ENCODE assay signal across 8 cellular contexts in genomic region chr6:166950892-166951669, GRCh38. TPM values are rescaled to one million over a fixed set of nuclear protein-coding genes. Genes with fewer than 3 reads are reported as not detected.
DNase-seq lines count a peak whose midpoint lies in the region; ATAC-seq and TF ChIP-seq lines count a peak whose summit lies in the region.
"Not testable (repeated sequence)": the region's sequence is repeated elsewhere in the genome, so short reads cannot be mapped to it uniquely, and the experiment has no call there.

No MANE protein-coding gene starts in this region.

- H3K4me2 ChIP-seq in BLaER1 treated with 17β-estradiol and CSF1 and Interleukin-3, amounts not matched to agents 10 nM and 100 nM = peak overlapping the region; percentile 91 to 100 (median 98)

- H3K36me3 Mint-ChIP-seq in brain = peaks cover 39% of the 10 kb centered on the region

- DNase-seq in NCI-H2196 (lab: John Stamatoyannopoulos, UW; ENCODE audit: unreplicated experiment) (peak; percentile 15), islet precursor cell (peak; percentile 91)
- peak; percentile 66 to 86 (median 74) for DNase-seq in stimulated activated CD4-positive, alpha-beta T cell treated with anti-CD3 and anti-CD28 coated beads, Interleukin-12 subunit alpha, Interleukin-12 subunit beta, amount 100 ng/mL, for 48 hours (ENCODE audit: low read depth in 2 of 3, low spot score in 1 of 3)

- H4K20me1 ChIP-seq in BLaER1 treated with 17β-estradiol and CSF1 and Interleukin-3, amounts not matched to agents 10 nM and 100 nM = peaks cover 60 to 92% (median 82%) of the 10 kb centered on the region in 11 experiments

- peaks cover 56 to 77% (median 58%) of the 10 kb centered on the region in 10 experiments for H3K4me1 ChIP-seq in BLaER1 treated with 17β-estradiol and CSF1 and Interleukin-3, amounts not matched to agents 10 nM and 100 nM

- H3K27me3 Mint-ChIP-seq in brain = not testable (repeated sequence)

- ATAC-seq in HG03103 (IDR thresholded peaks at IDR 0.05; ENCODE audit: low read depth, unreplicated experiment) = peak; percentile 87

- peak overlapping the region in 2 of 5 experiments; percentile 52 to 60 for H3K27ac Mint-ChIP-seq in brain

- peaks cover 57% of the 10 kb centered on the region for H3K4me1 Mint-ChIP-seq in brain

- H3K27me3 ChIP-seq in BLaER1 treated with 17β-estradiol and CSF1 and Interleukin-3, amounts not matched to agents 10 nM and 100 nM = not testable (repeated sequence)

- not testable (repeated sequence) for H3K9me3 Mint-ChIP-seq in brain

- peak overlapping the region; percentile 56 to 84 (median 70); a peak in 21 of 22 replicates for H3K27ac ChIP-seq in BLaER1 treated with 17β-estradiol and CSF1 and Interleukin-3, amounts not matched to agents 10 nM and 100 nM

- TF ChIP-seq POLR2A in GM19193 (IDR thresholded peaks at IDR 0.05; ENCODE audit: extremely low read depth, insufficient read depth, insufficient read length) = peak; percentile 15

- TF ChIP-seq CTCF in WI38 (IDR thresholded peaks at IDR 0.05; ENCODE audit: low read depth, low read length) = peak; percentile 49; the same call in 1 of the 2 replicates
- peak; percentile 73 to 76 for TF ChIP-seq CTCF in brain (conservative IDR thresholded peaks at IDR 0.05)

- H3K4me3 Mint-ChIP-seq in brain = peak overlapping the region in 3 of 5 experiments; percentile 5 to 78 (median 14)

- H3K36me3 ChIP-seq in BLaER1 treated with 17β-estradiol and CSF1 and Interleukin-3, amounts not matched to agents 10 nM and 100 nM = peaks cover 34 to 84% (median 70%) of the 10 kb centered on the region in 11 experiments

- not testable (repeated sequence) for H3K9me3 ChIP-seq in BLaER1 treated with 17β-estradiol and CSF1 and Interleukin-3, amounts not matched to agents 10 nM and 100 nM (replicated peaks in 1 of 11)

- peak overlapping the region in 7 of 10 experiments; percentile 3 to 54 (median 27); a peak in 8 of 20 replicates for H3K4me3 ChIP-seq in BLaER1 treated with 17β-estradiol and CSF1 and Interleukin-3, amounts not matched to agents 10 nM and 100 nM
- H3K4me3 ChIP-seq in WI38 (ENCODE audit: low read depth, low read length) = not testable (repeated sequence)

- H3K9ac ChIP-seq in BLaER1 treated with 17β-estradiol and CSF1 and Interleukin-3, amounts not matched to agents 10 nM and 100 nM = peak overlapping the region; percentile 33 to 88 (median 64); a peak in 18 of 22 replicates

RNA-seq across cellular contexts. Expression of gene RNASET2, which starts 5.3 kb away (rescaled TPM):
- 39.3 TPM for polyA plus RNA-seq in brain (ENCODE audit: insufficient read depth, low read depth, low replicate concordance)

RNA-seq across cellular contexts. Expression of gene CEP43, which starts 48.1 kb away (rescaled TPM):
- 5.3 TPM for polyA plus RNA-seq in brain (ENCODE audit: insufficient read depth, low read depth, low replicate concordance)

Comparison
In these comparisons a context has a peak if more than half of its experiments do, and no peak if none do; other contexts are left out.
1. DNase-seq: peak in every context shown above with its lines; median percentile 91 in islet precursor cell; 74 in stimulated activated CD4-positive, alpha-beta T cell treated with anti-CD3 and anti-CD28 coated beads, Interleukin-12 subunit alpha, Interleukin-12 subunit beta, amount 100 ng/mL, for 48 hours; 15 in NCI-H2196.